Comparison of ENCODE assay signal across 27 cellular contexts in the genomic region with DNA sequence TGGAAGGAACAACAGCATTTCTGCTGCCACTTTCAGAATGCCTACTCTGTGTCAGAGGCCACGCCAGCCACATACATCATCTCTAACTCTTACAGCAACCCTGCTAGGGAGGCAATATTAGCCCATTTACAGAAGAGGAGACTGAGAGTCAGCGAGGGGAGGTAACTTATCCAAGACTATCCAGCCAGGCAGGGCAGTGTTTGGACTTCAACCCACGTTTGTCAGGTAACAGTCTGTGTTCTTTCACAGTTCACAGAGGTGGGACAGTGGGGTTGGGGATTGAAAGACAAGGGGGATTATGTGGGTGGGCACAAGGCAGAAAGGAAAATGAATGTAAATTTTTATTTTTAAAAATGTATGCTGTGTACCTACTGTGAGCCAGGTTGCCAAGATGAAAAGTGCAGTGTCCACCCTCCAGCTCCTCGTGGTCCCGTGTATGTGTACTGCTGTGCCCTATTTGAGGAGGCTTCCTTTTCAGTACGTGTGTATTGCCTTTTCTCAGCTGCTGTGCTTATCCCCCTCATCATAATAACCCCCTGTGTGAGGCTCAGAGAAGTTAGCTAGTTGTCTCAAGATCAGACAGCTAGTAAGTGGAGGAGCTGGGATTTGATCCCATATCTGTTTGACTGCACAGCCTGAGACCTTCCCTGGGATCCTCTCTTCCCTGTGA. TPM values are rescaled to one million over a fixed set of nuclear protein-coding genes. Genes with fewer than 3 reads are reported as not detected.
"Had no signal": no experiment of that assay in that cellular context is flagged by ENCODE, and none has a peak within 500 bp of the region (broad histone marks: within the 10 kb centered on the region; RNA-seq: fewer than 3 reads in every experiment).

No MANE protein-coding gene starts in this region.

- H3K9me3 ChIP-seq: mucosa of descending colon, right atrium auricular region, spleen, transverse colon, uterus had no signal

- FAIRE-seq: astrocyte had no signal

- H3K27me3 ChIP-seq: brain microvascular endothelial cell, right atrium auricular region, uterus had no signal

- H3K36me3 Mint-ChIP-seq: immature natural killer cell had no signal

- ATAC-seq: esophagus mucosa, mucosa of descending colon had no signal

- H2AFZ ChIP-seq: parathyroid adenoma had no signal

- DNase-seq: activated CD4-positive, alpha-beta T cell treated with anti-CD3 and anti-CD28 coated beads for 48 hours; activated CD4-positive, alpha-beta T cell treated with anti-CD3 and anti-CD28 coated beads, Interleukin-2, amount 50 U/mL, for 48 hours; activated gamma-delta T cell treated with Interleukin-2 at 50 U/mL for 16 hours; activated naive CD4-positive, alpha-beta T cell treated with anti-CD3 and anti-CD28 coated beads, Interleukin-2, amount 50 U/mL, for 16 hours; amniotic stem cell; brain microvascular endothelial cell; cortex of kidney; foreskin fibroblast; hypothalamus; immature natural killer cell; mesendoderm; mucosa of descending colon; nucleus accumbens; spleen; stimulated activated naive CD4-positive, alpha-beta T cell; transverse colon; uterus had no signal

- H3K4me1 ChIP-seq: spleen, transverse colon, uterus had no signal

- H3K27ac ChIP-seq: brain microvascular endothelial cell, parathyroid adenoma, right atrium auricular region, spleen, transverse colon, uterus had no signal

- H3K79me2 ChIP-seq: parathyroid adenoma had no signal

- H3K27ac Mint-ChIP-seq: immature natural killer cell, nephron had no signal

- H3K4me3 ChIP-seq: lung, mucosa of descending colon, right atrium auricular region, spleen, transverse colon, uterus had no signal

- H3K36me3 ChIP-seq: brain microvascular endothelial cell, right atrium auricular region, spleen, transverse colon, uterus had no signal

- H3K9ac ChIP-seq: parathyroid adenoma had no signal

- H3K9me3 Mint-ChIP-seq: nephron had no signal

- H3K4me3 Mint-ChIP-seq: immature natural killer cell, nephron had no signal

- H3K4me1 Mint-ChIP-seq: immature natural killer cell, nephron had no signal

RNA-seq across cellular contexts. Expression of gene ATP2B2, which starts 16.5 kb away (rescaled TPM):
- total RNA-seq: activated CD8-positive, alpha-beta memory T cell treated with anti-CD3 and anti-CD28 coated beads for 36 hours; kidney epithelial cell; pulmonary artery endothelial cell; T-helper 1 cell treated with Interleukin-12 subunit alpha and Interleukin-12 subunit beta and Interleukin-4 antibody, amounts not matched to agents 30 ng/mL and 1 ng/mL, for 36 hours; transverse colon had no signal
- polyA plus RNA-seq: immature natural killer cell, lung had no signal
